Comparison of ENCODE assay signal across 25 cellular contexts in genomic region chr6:120992257-120992656, GRCh38.
DNase-seq lines count a peak whose midpoint lies in the region; ATAC-seq, FAIRE-seq and TF ChIP-seq lines count a peak whose summit lies in the region.
"Had no signal": no experiment of that assay in that cellular context is flagged by ENCODE, and none has a peak within 500 bp of the region (broad histone marks: within the 10 kb centered on the region; RNA-seq: fewer than 3 reads in every experiment).

No MANE protein-coding gene starts in this region.

- H3K27ac ChIP-seq in liver (ENCODE audit: low read depth in 1 of 2, low read length in 2 of 2) (no peak overlapping the region), HepG2 (ENCODE audit: extremely low read length, insufficient read depth, low read length) (no peak overlapping the region), right lobe of liver (peak overlapping the region in 1 of 3 donors; percentile 13)
- H3K27ac ChIP-seq: 22Rv1, A549, BLaER1 had no signal

- H3K4me1 ChIP-seq in liver (ENCODE audit: control insufficient read depth in 4 of 4, insufficient read depth in 4 of 4, low read length in 3 of 4): peaks cover 0 to 24% (median 13%) of the 10 kb centered on the region in 4 donors
- no peaks in the 10 kb centered on the region for H3K4me1 ChIP-seq in HepG2 (ENCODE audit: insufficient read depth, low read length)
- H3K4me1 ChIP-seq in right lobe of liver: peaks cover 0 to 25% (median 9%) of the 10 kb centered on the region in 4 donors
- no peaks in the 10 kb centered on the region for H3K4me1 ChIP-seq in BE2C
- H3K4me1 ChIP-seq: A549, BLaER1 had no signal

- TF ChIP-seq EP300 in HepG2 (IDR thresholded peaks at IDR 0.05; ENCODE audit: low read depth in 2 of 2, low read length in 2 of 2) (no peak), HepG2 (CRISPR knock-in tag; IDR thresholded peaks at IDR 0.05; ENCODE audit: borderline replicate concordance) (no peak)

- TF ChIP-seq CTCF in liver (IDR thresholded peaks at IDR 0.05; ENCODE audit: low read depth, low read length, missing input control): no peak
- no peak for TF ChIP-seq CTCF in HepG2 (CRISPR knock-in tag; IDR thresholded peaks at IDR 0.05)
- no peak for TF ChIP-seq CTCF in right lobe of liver (IDR thresholded peaks at IDR 0.05)
- TF ChIP-seq CTCF in BE2C (IDR thresholded peaks at IDR 0.05; ENCODE audit: low read depth, low read length): no peak

- POLR2A ChIA-PET in HepG2 (lab: Yijun Ruan, JAX): no interaction called here

- no peak for TF ChIP-seq RAD21 in liver (IDR thresholded peaks at IDR 0.05)
- no peak for TF ChIP-seq RAD21 in HepG2 (CRISPR knock-in tag; IDR thresholded peaks at IDR 0.05)

- H3K36me3 ChIP-seq in liver (ENCODE audit: control insufficient read depth in 4 of 4, insufficient read depth in 3 of 4, low read depth in 1 of 4, low read length in 3 of 4) (no peaks in the 10 kb centered on the region), HepG2 (replicated peaks in 1 of 2; ENCODE audit: control insufficient read depth in 1 of 2, insufficient read depth in 2 of 2, low read length in 2 of 2) (no peaks in the 10 kb centered on the region), right lobe of liver (no peaks in the 10 kb centered on the region), BE2C (no peaks in the 10 kb centered on the region)
- H3K36me3 ChIP-seq: BLaER1 had no signal

- CTCF ChIA-PET in HepG2 (lab: Yijun Ruan, JAX; ENCODE audit: low intra/inter-chr PET ratio, low total read pairs): no interaction called here

- no peak overlapping the region for H3K4me2 ChIP-seq in HepG2 (ENCODE audit: low read depth, low read length)
- H3K4me2 ChIP-seq: A549, BLaER1 had no signal

- no peaks in the 10 kb centered on the region for H3K79me2 ChIP-seq in HepG2 (ENCODE audit: insufficient read depth, low read length)

- in situ Hi-C loops in HepG2 (cut with HindIII; ENCODE audit: extremely low pct_ligation_motif_present, low pct_unique_long_range_greater_than_20kb): no loop called here

- no TSS peak for BruUV-seq in HepG2 (replicated peaks; lab: Mats Ljungman, UMichigan)

- DNase-seq in HepG2 (ENCODE audit: low spot score) (no peak), right lobe of liver (no peak), ecto neural progenitor cell (ENCODE audit: low spot score) (no peak), BE2C (no peak)
- DNase-seq: AML-193; C1 segment of cervical spinal cord; CD4-positive, alpha-beta memory T cell; CD4-positive, CD25-positive, alpha-beta regulatory T cell; CD8-positive, alpha-beta memory T cell; COR-L47; DMS 273 treated with DMSO at 0.1 percent for 48 hours; DMS153; DMS53; DMS79; DND-41; EL; GDM1 had no signal

- TF ChIP-seq POLR2A in HepG2 (IDR thresholded peaks at IDR 0.05; ENCODE audit: insufficient read depth in 1 of 2, low read depth in 2 of 2, low read length in 2 of 2): no peak
- no peak for TF ChIP-seq POLR2A in right lobe of liver (IDR thresholded peaks at IDR 0.05)

- H4K20me1 ChIP-seq in HepG2 (ENCODE audit: insufficient read depth, low read length): no peaks in the 10 kb centered on the region
- H4K20me1 ChIP-seq: BLaER1 had no signal

- H2AFZ ChIP-seq in HepG2 (ENCODE audit: low read length): no peak overlapping the region

- no peak for FAIRE-seq in HepG2 (lab: Jason Lieb, UNC)
- peak; percentile 38 for FAIRE-seq in colon (lab: Jason Lieb, UNC)
- FAIRE-seq: A549, GM12878, GM12892, GM18507 had no signal

- H3K9ac ChIP-seq in liver (ENCODE audit: low read depth in 1 of 2, low read length in 2 of 2) (no peak overlapping the region), HepG2 (ENCODE audit: insufficient read depth, low read depth, low read length) (no peak overlapping the region)
- H3K9ac ChIP-seq: BLaER1 had no signal

- H3K4me3 ChIP-seq in liver (ENCODE audit: low read depth in 1 of 3, low read length in 3 of 3) (no peak overlapping the region), HepG2 (replicated peaks in 1 of 3; ENCODE audit: insufficient read depth in 1 of 3, low read depth in 2 of 3, low read length in 3 of 3) (no peak overlapping the region), right lobe of liver (no peak overlapping the region), BE2C (ENCODE audit: low read depth, low read length) (no peak overlapping the region)
- H3K4me3 ChIP-seq: A549, BLaER1, GM12878 had no signal

- ATAC-seq in HepG2: no peak
- ATAC-seq in right lobe of liver: peak in 3 of 4 donors; percentile 52 to 56 (median 56)
- ATAC-seq: A549, GM12878 had no signal

- H3K9me3 ChIP-seq in liver (ENCODE audit: control insufficient read depth in 4 of 4, low read length in 3 of 4) (no peaks in the 10 kb centered on the region), HepG2 (ENCODE audit: low read length) (no peaks in the 10 kb centered on the region), right lobe of liver (no peaks in the 10 kb centered on the region), BE2C (no peaks in the 10 kb centered on the region)
- H3K9me3 ChIP-seq: A549, BLaER1 had no signal

- no peaks in the 10 kb centered on the region for H3K27me3 ChIP-seq in liver (ENCODE audit: control insufficient read depth in 4 of 4, insufficient read depth in 4 of 4, low read length in 3 of 4)
- no peaks in the 10 kb centered on the region for H3K27me3 ChIP-seq in HepG2 (ENCODE audit: control insufficient read depth in 1 of 2, insufficient read depth in 2 of 2, low read length in 2 of 2)
- H3K27me3 ChIP-seq in right lobe of liver: no peaks in the 10 kb centered on the region
- 0 out of 2 replicates have a peak, but pooled peaks cover 6% of the 10 kb centered on the region for H3K27me3 ChIP-seq in BE2C
- H3K27me3 ChIP-seq: BLaER1 had no signal

- intact Hi-C loops in HepG2 (cut with micrococcal nuclease; ENCODE audit: unreplicated experiment) (no loop called here), right lobe of liver (cut with DNase I) (no loop called here)

TF ChIP-seq in liver, 16 proteins besides CTCF, POLR2A, EP300 and RAD21:
- peak; percentile 45 for TF ChIP-seq SP1 (IDR thresholded peaks at IDR 0.05)
- TF ChIP-seq FOXA2 (IDR thresholded peaks at IDR 0.05): no peak
- peak in 1 of 2 donors; percentile 13 for TF ChIP-seq JUND (IDR thresholded peaks at IDR 0.05)
- TF ChIP-seq RXRA (IDR thresholded peaks at IDR 0.05): peak in 1 of 2 donors; percentile 24
- TF ChIP-seq HNF4G (IDR thresholded peaks at IDR 0.05): peak; percentile 48
- peak; percentile 77 to 79 for TF ChIP-seq HNF4A (conservative IDR thresholded peaks at IDR 0.05)

TF ChIP-seq in HepG2, 621 proteins besides CTCF, POLR2A, EP300 and RAD21:
- no peak for TF ChIP-seq GMEB2 (CRISPR knock-in tag; IDR thresholded peaks at IDR 0.05; ENCODE audit: low read depth)
- TF ChIP-seq RFXANK (CRISPR knock-in tag; IDR thresholded peaks at IDR 0.05): no peak
- no peak for TF ChIP-seq ATF3 (CRISPR knock-in tag; IDR thresholded peaks at IDR 0.05)
- TF ChIP-seq PBX2 (CRISPR knock-in tag; IDR thresholded peaks at IDR 0.05): no peak
- TF ChIP-seq ATF4 (CRISPR knock-in tag; IDR thresholded peaks at IDR 0.05): no peak
- TF ChIP-seq FOXO4 (CRISPR knock-in tag; conservative IDR thresholded peaks at IDR 0.05): no peak
- no peak for TF ChIP-seq ZFX (CRISPR knock-in tag; IDR thresholded peaks at IDR 0.05; ENCODE audit: low read depth)
- no peak for TF ChIP-seq ZNF546 (CRISPR knock-in tag; conservative IDR thresholded peaks at IDR 0.05)
